Comparison of ENCODE assay signal across 19 cellular contexts in the genomic region with DNA sequence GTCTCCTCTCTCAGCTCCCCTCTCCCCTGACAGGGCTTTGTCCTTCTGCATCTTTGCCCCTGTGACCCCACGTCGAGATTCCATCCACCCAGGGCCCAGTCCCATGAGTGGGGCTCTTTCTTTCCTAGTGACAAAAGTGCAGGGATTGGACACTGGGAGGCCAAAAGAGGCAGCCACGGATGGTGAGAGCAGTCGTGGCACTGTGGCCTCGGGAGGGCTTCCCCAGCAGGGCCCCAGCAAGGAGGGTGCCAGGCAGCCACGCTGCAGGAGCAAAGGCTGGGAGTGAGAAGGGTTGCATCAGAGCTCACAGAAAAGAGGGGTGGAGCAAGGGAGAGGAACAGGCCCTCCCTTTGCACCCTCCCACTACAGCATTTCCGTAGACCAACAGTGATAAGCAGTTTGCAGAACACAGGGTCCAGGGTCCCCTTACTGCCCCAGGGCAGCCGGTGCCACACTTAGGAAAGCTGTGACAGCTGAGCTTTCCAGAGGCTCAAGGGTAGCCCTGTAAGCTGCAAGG. TPM values are rescaled to one million over a fixed set of nuclear protein-coding genes. Genes with fewer than 3 reads are reported as not detected.
"Had no signal": no experiment of that assay in that cellular context is flagged by ENCODE, and none has a peak within 500 bp of the region (broad histone marks: within the 10 kb centered on the region; RNA-seq: fewer than 3 reads in every experiment).

No MANE protein-coding gene starts in this region.

- H3K36me3 ChIP-seq: pancreas, thyroid gland had no signal

- H3K27ac Mint-ChIP-seq: activated CD4-positive, alpha-beta T cell treated with anti-CD3 and anti-CD28 coated beads, Interleukin-2, amount 10 ng/mL, durations not matched to agents 24 days and 14 days; activated CD8-positive, alpha-beta T cell treated with anti-CD3 and anti-CD28 coated beads, Interleukin-2, amount 10 ng/mL, durations not matched to agents 7 days and 5 days; activated naive CD8-positive, alpha-beta T cell; stimulated activated memory B cell treated with anti-CD40 and anti-IgM and Interleukin-4, amounts not matched to agents 10 μg/mL and 1 μg/mL and 100 μg/mL, for 72 hours had no signal

- DNase-seq: activated CD4-positive, alpha-beta T cell treated with anti-CD3 and anti-CD28 coated beads, Interleukin-2, amount 10 ng/mL, durations not matched to agents 24 days and 14 days; activated CD4-positive, CD25-positive, alpha-beta regulatory T cell; activated CD8-positive, alpha-beta memory T cell treated with anti-CD3 and anti-CD28 coated beads, Interleukin-2, amount 50 U/mL, for 4 hours; activated CD8-positive, alpha-beta T cell treated with anti-CD3 and anti-CD28 coated beads, Interleukin-2, amount 10 ng/mL, durations not matched to agents 7 days and 5 days; activated gamma-delta T cell treated with Interleukin-2 at 50 U/mL for 16 hours; body of pancreas; effector memory CD4-positive, alpha-beta T cell; foreskin melanocyte; left colon; pancreas; stimulated activated CD4-positive, alpha-beta T cell treated with anti-CD3 and anti-CD28 coated beads, Interleukin-2, amount 100 ng/mL, for 48 hours had no signal

- H3K4me1 ChIP-seq: pancreas had no signal

- H3K4me1 Mint-ChIP-seq: activated CD4-positive, alpha-beta T cell treated with anti-CD3 and anti-CD28 coated beads, Interleukin-2, amount 10 ng/mL, durations not matched to agents 24 days and 14 days; central memory CD8-positive, alpha-beta T cell; stimulated activated memory B cell treated with anti-CD40 and anti-IgM and Interleukin-4, amounts not matched to agents 10 μg/mL and 1 μg/mL and 100 μg/mL, for 72 hours had no signal

- H3K9me3 ChIP-seq: pancreas, thyroid gland had no signal

- H3K27me3 ChIP-seq: body of pancreas, pancreas, thyroid gland had no signal

- H3K27ac ChIP-seq: body of pancreas, epithelial cell of prostate, pancreas, thyroid gland had no signal

- H3K4me3 ChIP-seq: body of pancreas, pancreas, thyroid gland had no signal

- H3K4me3 Mint-ChIP-seq: activated CD4-positive, alpha-beta T cell treated with anti-CD3 and anti-CD28 coated beads, Interleukin-2, amount 10 ng/mL, durations not matched to agents 24 days and 14 days; activated CD8-positive, alpha-beta T cell treated with anti-CD3 and anti-CD28 coated beads, Interleukin-2, amount 10 ng/mL, durations not matched to agents 7 days and 5 days; activated naive CD8-positive, alpha-beta T cell; central memory CD8-positive, alpha-beta T cell; stimulated activated memory B cell treated with anti-CD40 and anti-IgM and Interleukin-4, amounts not matched to agents 10 μg/mL and 1 μg/mL and 100 μg/mL, for 72 hours had no signal

RNA-seq across cellular contexts. Expression of gene ZSCAN1, which starts 4.9 kb away (rescaled TPM):
- total RNA-seq: activated CD4-positive, alpha-beta T cell treated with anti-CD3 and anti-CD28 coated beads, Interleukin-2, amount 10 ng/mL, durations not matched to agents 24 days and 14 days; activated CD8-positive, alpha-beta T cell treated with anti-CD3 and anti-CD28 coated beads, Interleukin-2, amount 10 ng/mL, durations not matched to agents 7 days and 5 days; body of pancreas; fibroblast of lung; left colon; T-helper 2 cell treated with Interferon-gamma antibody and Interleukin-4, amounts not matched to agents 100 ng/mL and 5 ng/mL, for 36 hours; urinary bladder had no signal
- polyA plus RNA-seq: fibroblast of lung had no signal

RNA-seq across cellular contexts. Expression of gene ZNF135, which starts 20.3 kb away (rescaled TPM):
- total RNA-seq: activated CD4-positive, alpha-beta T cell treated with anti-CD3 and anti-CD28 coated beads, Interleukin-2, amount 10 ng/mL, durations not matched to agents 24 days and 14 days; T-helper 2 cell treated with Interferon-gamma antibody and Interleukin-4, amounts not matched to agents 100 ng/mL and 5 ng/mL, for 36 hours had no signal
